In genomic region chr9:111839387-111839786, GRCh38 we compare ENCODE assay signal across 10 cellular contexts. TPM values are rescaled to one million over a fixed set of nuclear protein-coding genes. Genes with fewer than 3 reads are reported as not detected.
DNase-seq lines count a peak whose midpoint lies in the region; ATAC-seq, FAIRE-seq and TF ChIP-seq lines count a peak whose summit lies in the region.
"Had no signal": no experiment of that assay in that cellular context is flagged by ENCODE, and none has a peak within 500 bp of the region (broad histone marks: within the 10 kb centered on the region; RNA-seq: fewer than 3 reads in every experiment).

No MANE protein-coding gene starts in this region.

- DNase-seq in GM13976 (ENCODE audit: low spot score) (peak; percentile 37), NB4 (ENCODE audit: low read depth) (peak; percentile 49), mesothelial cell of epicardium (ENCODE audit: low spot score in 2 of 2, unreplicated experiment in 2 of 2) (no peak), neural progenitor cell (ENCODE audit: low spot score) (no peak), D721Med (ENCODE audit: insufficient read length, low spot score) (no peak)
- no peak for DNase-seq in CD8-positive, alpha-beta T cell
- DNase-seq: NCI-H526 had no signal

- H3K4me3 ChIP-seq in NB4 (ENCODE audit: low read depth, low read length), result no peak overlapping the region
- no peak overlapping the region for H3K4me3 ChIP-seq in neural progenitor cell
- no peak overlapping the region for H3K4me3 ChIP-seq in CD8-positive, alpha-beta T cell (ENCODE audit: low read depth, low read length)

- ATAC-seq in GM21576 (IDR thresholded peaks at IDR 0.05; ENCODE audit: unreplicated experiment) (peak; percentile 60), GM19324 (IDR thresholded peaks at IDR 0.05; ENCODE audit: low FRiP score, unreplicated experiment) (no peak)
- no peak for ATAC-seq in CD8-positive, alpha-beta T cell

- in situ Hi-C loops in GM13976 (cut with MboI; ENCODE audit: low sequenced_read_pairs, unreplicated experiment), result no loop called here

- no peak overlapping the region for H3K9ac ChIP-seq in neural progenitor cell

- no peaks in the 10 kb centered on the region for H3F3A ChIP-seq in neural progenitor cell (ENCODE audit: low read depth)

- CTCF ChIA-PET in CD8-positive, alpha-beta T cell (lab: Charles Lee), result no interaction called here

- H3K4me1 Mint-ChIP-seq in mesothelial cell of epicardium (peaks cover 12% of the 10 kb centered on the region), neural progenitor cell (no peaks in the 10 kb centered on the region)
- no peaks in the 10 kb centered on the region for H3K4me1 Mint-ChIP-seq in CD8-positive, alpha-beta T cell (ENCODE audit: low read depth)
- H3K4me1 Mint-ChIP-seq: brain had no signal

- H3K27me3 ChIP-seq in neural progenitor cell, result no peaks in the 10 kb centered on the region
- no peaks in the 10 kb centered on the region for H3K27me3 ChIP-seq in CD8-positive, alpha-beta T cell (ENCODE audit: insufficient read depth, low read length)

- POLR2A ChIA-PET in CD8-positive, alpha-beta T cell (lab: Charles Lee), result no interaction called here

- intact Hi-C loops in CD8-positive, alpha-beta T cell (cut with DNase I, micrococcal nuclease), result no loop called here

- no peaks in the 10 kb centered on the region for H3K79me2 ChIP-seq in neural progenitor cell (ENCODE audit: low read depth)

- H3K9me3 Mint-ChIP-seq in mesothelial cell of epicardium (no peaks in the 10 kb centered on the region), neural progenitor cell (no peaks in the 10 kb centered on the region)
- no peaks in the 10 kb centered on the region for H3K9me3 Mint-ChIP-seq in CD8-positive, alpha-beta T cell

- FAIRE-seq in D721Med (lab: Jason Lieb, UNC), result no peak

- no peak for TF ChIP-seq CTCF in GM13976 (IDR thresholded peaks at IDR 0.05; ENCODE audit: borderline replicate concordance, control extremely low read depth, extremely low read depth, insufficient read depth, missing control alignments)
- no peak for TF ChIP-seq CTCF in NB4 (IDR thresholded peaks at IDR 0.05; ENCODE audit: low read depth, low read length)
- TF ChIP-seq CTCF in mesothelial cell of epicardium (IDR thresholded peaks at IDR 0.05; ENCODE audit: unreplicated experiment), result no peak
- no peak for TF ChIP-seq CTCF in neural progenitor cell (IDR thresholded peaks at IDR 0.05)
- TF ChIP-seq CTCF in D721Med (IDR thresholded peaks at IDR 0.05; ENCODE audit: insufficient read depth, missing control alignments), result no peak
- TF ChIP-seq CTCF in CD8-positive, alpha-beta T cell (IDR thresholded peaks at IDR 0.05), result no peak

- H3K27me3 Mint-ChIP-seq in mesothelial cell of epicardium (ENCODE audit: low read depth) (no peaks in the 10 kb centered on the region), neural progenitor cell (ENCODE audit: insufficient read depth, low read depth) (no peaks in the 10 kb centered on the region)
- H3K27me3 Mint-ChIP-seq in CD8-positive, alpha-beta T cell (ENCODE audit: low read depth), result peaks cover 17% of the 10 kb centered on the region
- H3K27me3 Mint-ChIP-seq: brain had no signal

- no peak overlapping the region for H2AFZ ChIP-seq in neural progenitor cell (replicated peaks)

- H3K36me3 ChIP-seq in neural progenitor cell, result no peaks in the 10 kb centered on the region
- no peaks in the 10 kb centered on the region for H3K36me3 ChIP-seq in CD8-positive, alpha-beta T cell (ENCODE audit: insufficient read depth, low read length)

- H3K4me3 Mint-ChIP-seq in mesothelial cell of epicardium (no peak overlapping the region), neural progenitor cell (no peak overlapping the region)
- H3K4me3 Mint-ChIP-seq in CD8-positive, alpha-beta T cell, result no peak overlapping the region
- H3K4me3 Mint-ChIP-seq: brain had no signal

- H3K27ac ChIP-seq in neural progenitor cell, result no peak overlapping the region
- no peak overlapping the region for H3K27ac ChIP-seq in CD8-positive, alpha-beta T cell (ENCODE audit: low read depth, low read length)

- H3K9me3 ChIP-seq in neural progenitor cell (ENCODE audit: low read depth), result no peaks in the 10 kb centered on the region
- no peaks in the 10 kb centered on the region for H3K9me3 ChIP-seq in CD8-positive, alpha-beta T cell (ENCODE audit: low read length)

- no peaks in the 10 kb centered on the region for H4K20me1 ChIP-seq in neural progenitor cell (ENCODE audit: low read depth)

- no peak for TF ChIP-seq POLR2A in NB4 (IDR thresholded peaks at IDR 0.05; ENCODE audit: extremely low read depth, insufficient read length)

- H3K36me3 Mint-ChIP-seq in mesothelial cell of epicardium (no peaks in the 10 kb centered on the region), neural progenitor cell (no peaks in the 10 kb centered on the region)
- H3K36me3 Mint-ChIP-seq in CD8-positive, alpha-beta T cell, result no peaks in the 10 kb centered on the region
- H3K36me3 Mint-ChIP-seq: brain had no signal

- peak overlapping the region; percentile 36 for H3K27ac Mint-ChIP-seq in mesothelial cell of epicardium
- H3K27ac Mint-ChIP-seq in neural progenitor cell, result no peak overlapping the region
- H3K27ac Mint-ChIP-seq in CD8-positive, alpha-beta T cell, result no peak overlapping the region
- H3K27ac Mint-ChIP-seq: brain had no signal

- H3K4me1 ChIP-seq in neural progenitor cell, result no peaks in the 10 kb centered on the region
- no peaks in the 10 kb centered on the region for H3K4me1 ChIP-seq in CD8-positive, alpha-beta T cell (ENCODE audit: insufficient read depth, low read length)

- H3K4me2 ChIP-seq in neural progenitor cell, result no peak overlapping the region

RNA-seq across cellular contexts. Expression of gene SHOC1, which starts 44.6 kb away (rescaled TPM):
- total RNA-seq in mesothelial cell of epicardium, result not detected in 3 replicates
- not detected in 2 replicates for total RNA-seq in neural progenitor cell (ENCODE audit: low replicate concordance)
- total RNA-seq in CD8-positive, alpha-beta T cell, result not detected

RNA-seq across cellular contexts. Expression of gene UGCG, which starts 57.2 kb away (rescaled TPM):
- total RNA-seq in mesothelial cell of epicardium (27.0 to 29.8 TPM (median 27.4 TPM) in 3 replicates), neural progenitor cell (ENCODE audit: low replicate concordance) (32.3 and 48.1 TPM in 2 replicates)
- 10 to 100 TPM; 34.0 to 35.5 TPM for total RNA-seq in CD8-positive, alpha-beta T cell

Comparison
In these comparisons a context has a peak if more than half of its experiments do, and no peak if none do; other contexts are left out.
1. DNase-seq: peak in GM13976 (single experiment) and NB4 (single experiment); none in mesothelial cell of epicardium (0 of 2), neural progenitor cell (single experiment), D721Med (single experiment) and CD8-positive, alpha-beta T cell (0 of 7).